ENCODE assay signal across 8 cellular contexts in genomic region chr16:2027024-2028010, GRCh38. TPM values are rescaled to one million over a fixed set of nuclear protein-coding genes. Genes with fewer than 3 reads are reported as not detected.
DNase-seq lines count a peak whose midpoint lies in the region; ATAC-seq lines count a peak whose summit lies in the region.

No MANE protein-coding gene starts in this region.

- no peaks in the 10 kb centered on the region for H3K9me3 ChIP-seq in mesenchymal stem cell (ENCODE audit: control insufficient read depth, low read length)

- peak overlapping the region in 1 of 2 experiments; percentile 12 for H2BK12ac ChIP-seq in mesenchymal stem cell (ENCODE audit: low read length in 2 of 2)

- peak overlapping the region; percentile 18 for H3K27ac ChIP-seq in mesenchymal stem cell (ENCODE audit: low read length, poor library complexity, severe bottlenecking)

- 6% methylated on average over 75 of the region's 76 CpGs for WGBS in mesenchymal stem cell

- no peak overlapping the region for H3K9ac ChIP-seq in mesenchymal stem cell (ENCODE audit: low read length)

- H3K79me1 ChIP-seq in mesenchymal stem cell (replicated peaks; ENCODE audit: low read length, poor library complexity, severe bottlenecking) = peaks cover 7% of the 10 kb centered on the region

- peak overlapping the region; percentile 65 to 76 for H3K4me3 ChIP-seq in mesenchymal stem cell (ENCODE audit: insufficient read depth in 1 of 2, low read depth in 1 of 2, low read length in 2 of 2)

- H3K23ac ChIP-seq in mesenchymal stem cell (ENCODE audit: low read length in 2 of 2) = no peak overlapping the region

- no peak overlapping the region for H2BK5ac ChIP-seq in mesenchymal stem cell (ENCODE audit: low read depth, low read length, poor library complexity, severe bottlenecking)

- DNase-seq in Daoy (ENCODE audit: low read depth) = peak; percentile 59
- peak; percentile 73 for DNase-seq in NCI-H69 (lab: John Stamatoyannopoulos, UW)
- DNase-seq in cerebellar cortex (ENCODE audit: low spot score) = peak; percentile 65
- DNase-seq in mesenchymal stem cell = peak; percentile 69
- no peak for DNase-seq in NCI-H1105 (lab: John Stamatoyannopoulos, UW)
- DNase-seq in SW480 (ENCODE audit: low spot score) = no peak
- DNase-seq in DMS153 (lab: John Stamatoyannopoulos, UW) = no peak

- peak overlapping the region; percentile 18 for H2AK5ac ChIP-seq in mesenchymal stem cell (ENCODE audit: low read length, severe bottlenecking)

- peak overlapping the region in 1 of 2 experiments; percentile 80 for H3K14ac ChIP-seq in mesenchymal stem cell (ENCODE audit: low read length in 2 of 2)

- H3K4ac ChIP-seq in mesenchymal stem cell (ENCODE audit: low read depth in 1 of 2, low read length in 2 of 2) = peak overlapping the region in 1 of 2 experiments; percentile 74

- no peak overlapping the region for H2AFZ ChIP-seq in mesenchymal stem cell (ENCODE audit: low read depth, low read length)

- H3K18ac ChIP-seq in mesenchymal stem cell (ENCODE audit: low read depth in 1 of 2, low read length in 2 of 2) = peak overlapping the region; percentile 68 to 96

- no peak overlapping the region for H2BK120ac ChIP-seq in mesenchymal stem cell (ENCODE audit: low read depth, low read length)

- no peak for ATAC-seq in HG03342 (IDR thresholded peaks at IDR 0.05; ENCODE audit: unreplicated experiment)

- peak overlapping the region; percentile 89 for H2BK15ac ChIP-seq in mesenchymal stem cell (ENCODE audit: low read depth, poor library complexity, severe bottlenecking)

- peak overlapping the region; percentile 16 for H4K91ac ChIP-seq in mesenchymal stem cell (ENCODE audit: low read length)

- peak overlapping the region; percentile 67 for H4K8ac ChIP-seq in mesenchymal stem cell (ENCODE audit: low read length)

- H3K27me3 ChIP-seq in mesenchymal stem cell (ENCODE audit: control insufficient read depth in 1 of 2, insufficient read depth in 1 of 2, low read length in 2 of 2) = peaks cover 0 to 15% of the 10 kb centered on the region in 2 experiments

- H3K4me2 ChIP-seq in mesenchymal stem cell (ENCODE audit: low read length, poor library complexity, severe bottlenecking) = peak overlapping the region; percentile 64

- H3K4me1 ChIP-seq in mesenchymal stem cell (ENCODE audit: control insufficient read depth, insufficient read depth, low read depth, low read length) = peaks cover 67% of the 10 kb centered on the region

- peaks cover 0 to 32% of the 10 kb centered on the region in 2 experiments for H3K36me3 ChIP-seq in mesenchymal stem cell (ENCODE audit: control insufficient read depth in 1 of 2, insufficient read depth in 2 of 2, low read depth in 1 of 2, low read length in 2 of 2)

RNA-seq across cellular contexts. Expression of gene NHERF2, which starts 0.6 kb away (rescaled TPM):
- total RNA-seq in Daoy (2014; rRNA removed; shearing (Covaris generic)) = 38.1 and 41.8 TPM in 2 replicates
- polyA plus RNA-seq in mesenchymal stem cell (2013, experiment 1 of 2) = 64.6 TPM
- 62.5 TPM for polyA plus RNA-seq in mesenchymal stem cell (2013, experiment 2 of 2)

RNA-seq across cellular contexts. Expression of gene NPW, which starts 7.7 kb away (rescaled TPM):
- total RNA-seq in Daoy (2014; rRNA removed; shearing (Covaris generic)) = 0.46 and 1.5 TPM in 2 replicates
- 0.59 TPM for polyA plus RNA-seq in mesenchymal stem cell (2013, experiment 1 of 2)
- polyA plus RNA-seq in mesenchymal stem cell (2013, experiment 2 of 2) = 0.71 TPM

RNA-seq across cellular contexts. Expression of gene ZNF598, which starts 17.7 kb away (rescaled TPM):
- total RNA-seq in Daoy (2014; rRNA removed; shearing (Covaris generic)) = 19.8 and 21.6 TPM in 2 replicates
- polyA plus RNA-seq in mesenchymal stem cell (2013, experiment 1 of 2) = 23.8 TPM
- 21.1 TPM for polyA plus RNA-seq in mesenchymal stem cell (2013, experiment 2 of 2)

RNA-seq across cellular contexts. Expression of gene NTHL1, which starts 20.3 kb away (rescaled TPM):
- 29.3 and 39.4 TPM in 2 replicates for total RNA-seq in Daoy (2014; rRNA removed; shearing (Covaris generic))
- polyA plus RNA-seq in mesenchymal stem cell (2013, experiment 1 of 2) = 16.3 TPM
- 16.9 TPM for polyA plus RNA-seq in mesenchymal stem cell (2013, experiment 2 of 2)

RNA-seq across cellular contexts. Expression of gene TSC2, which starts 20.5 kb away (rescaled TPM):
- total RNA-seq in Daoy (2014; rRNA removed; shearing (Covaris generic)) = 31.4 and 34.1 TPM in 2 replicates
- 55.7 TPM for polyA plus RNA-seq in mesenchymal stem cell (2013, experiment 1 of 2)
- polyA plus RNA-seq in mesenchymal stem cell (2013, experiment 2 of 2) = 59.1 TPM

Comparison
In these comparisons a context has a peak if more than half of its experiments do, and no peak if none do; other contexts are left out.
1. DNase-seq: peak in Daoy (single experiment), NCI-H69 (single experiment), cerebellar cortex (single experiment) and mesenchymal stem cell (single experiment); none in NCI-H1105 (single experiment), SW480 (single experiment) and DMS153 (single experiment).